ENCODE assay signal across 1 cellular context in the genomic region with DNA sequence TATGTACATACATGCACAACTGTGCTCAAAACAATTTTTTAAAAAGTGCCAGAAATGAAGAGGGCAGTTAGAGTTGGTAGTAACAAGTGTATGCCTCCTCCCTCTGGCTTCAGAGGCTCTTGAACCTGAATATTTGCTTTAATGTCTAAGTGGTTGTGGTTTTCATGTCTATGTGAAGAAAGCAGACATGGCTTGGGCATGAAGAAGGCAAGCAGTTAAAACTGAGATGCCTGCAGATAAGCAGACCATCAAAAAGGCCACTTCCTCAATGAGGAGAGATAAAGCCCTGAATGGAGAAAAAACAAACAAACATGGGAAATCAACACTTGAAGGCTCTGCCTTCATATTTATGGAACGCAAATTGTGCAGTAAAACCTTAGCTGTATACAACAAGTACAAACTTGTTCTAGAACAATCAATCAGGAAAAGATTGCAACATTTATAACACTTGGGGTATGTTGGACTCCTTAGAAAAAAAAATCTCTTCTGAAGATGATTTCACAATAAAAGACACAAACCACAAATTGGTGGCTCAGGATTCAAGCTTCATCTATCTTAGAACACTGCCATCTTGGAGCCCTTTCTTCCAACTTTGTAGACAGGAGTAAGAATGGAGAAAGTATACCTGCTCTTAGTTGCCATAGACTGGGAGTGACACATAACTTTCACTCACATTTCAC.
TF ChIP-seq lines count a peak whose summit lies in the region.

No MANE protein-coding gene starts in this region.

TF ChIP-seq in WTC11, 78 proteins besides CTCF, POLR2A, EP300 and RAD21 (continued from another document):
- TF ChIP-seq ZNF532 (CRISPR knock-in tag; IDR thresholded peaks at IDR 0.05; ENCODE audit: borderline replicate concordance), result no peak
- TF ChIP-seq RORB (CRISPR knock-in tag; IDR thresholded peaks at IDR 0.05), result no peak
- no peak for TF ChIP-seq PREB (CRISPR knock-in tag; IDR thresholded peaks at IDR 0.05; ENCODE audit: borderline replicate concordance)
- TF ChIP-seq MXD4 (CRISPR knock-in tag; IDR thresholded peaks at IDR 0.05; ENCODE audit: borderline replicate concordance), result no peak
